14 cellular contexts compared by ENCODE assay signal in the genomic region with DNA sequence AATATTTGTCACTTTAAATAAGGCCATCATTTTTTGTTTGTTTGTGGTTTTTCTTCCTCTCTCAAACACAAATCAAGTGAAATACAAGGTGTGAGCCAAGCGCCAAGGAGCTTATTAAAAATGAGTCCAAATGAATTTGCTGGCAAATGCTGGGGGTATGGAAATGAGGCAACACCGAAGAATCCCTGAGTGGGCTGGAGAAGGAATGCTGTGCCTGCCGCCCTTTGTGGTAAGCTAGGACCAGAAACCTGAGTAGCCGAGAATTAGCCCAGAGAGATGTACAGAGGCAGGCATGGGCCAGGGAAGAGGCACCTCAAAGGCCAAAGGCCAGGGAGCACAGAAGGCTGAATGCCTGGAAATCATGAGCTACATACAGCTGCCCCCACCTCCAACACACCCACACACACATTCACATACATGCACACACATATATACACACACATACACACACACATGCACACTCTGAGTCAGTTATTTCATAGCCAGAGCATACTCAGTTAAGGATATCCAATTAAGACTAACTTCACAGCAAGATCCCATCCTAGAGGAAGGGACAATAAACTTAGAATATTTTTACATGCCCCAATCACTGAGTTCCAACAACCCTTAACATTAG.
DNase-seq lines count a peak whose midpoint lies in the region; ATAC-seq and TF ChIP-seq lines count a peak whose summit lies in the region.
"Had no signal": no experiment of that assay in that cellular context is flagged by ENCODE, and none has a peak within 500 bp of the region (broad histone marks: within the 10 kb centered on the region; RNA-seq: fewer than 3 reads in every experiment).

No MANE protein-coding gene starts in this region.

- no peaks in the 10 kb centered on the region for H3K36me3 ChIP-seq in smooth muscle cell (ENCODE audit: low read depth)
- H3K36me3 ChIP-seq: neutrophil had no signal

- no peak for ATAC-seq in foreskin keratinocyte
- ATAC-seq in activated naive CD8-positive, alpha-beta T cell treated with anti-CD3 and anti-CD28 coated beads, Interleukin-2, amount 50 U/mL, for 24 hours, result no peak
- ATAC-seq in HG03565 (IDR thresholded peaks at IDR 0.05; ENCODE audit: unreplicated experiment), result no peak

- DNase-seq in HFFc6 (peak; percentile 11), astrocyte of the hippocampus (ENCODE audit: low read depth, low spot score) (peak; percentile 89), foreskin keratinocyte (peak; percentile 34 to 37), smooth muscle cell (lab: John Stamatoyannopoulos, UW; ENCODE audit: unreplicated experiment) (no peak), T-helper 1 cell (no peak)
- DNase-seq in activated naive CD8-positive, alpha-beta T cell treated with anti-CD3 and anti-CD28 coated beads, Interleukin-2, amount 50 U/mL, for 24 hours, result no peak
- DNase-seq: activated gamma-delta T cell; Caco-2; central memory CD4-positive, alpha-beta T cell; H9; small intestine had no signal

- H2AFZ ChIP-seq in smooth muscle cell (ENCODE audit: low read depth), result no peak overlapping the region

- H3K9me3 ChIP-seq in smooth muscle cell (replicated peaks; ENCODE audit: low read depth), result no peaks in the 10 kb centered on the region
- H3K9me3 ChIP-seq: Caco-2, neutrophil had no signal

- H3K27ac Mint-ChIP-seq in HFFc6, result peak overlapping the region; percentile 61
- H3K27ac Mint-ChIP-seq in activated naive CD8-positive, alpha-beta T cell treated with anti-CD3 and anti-CD28 coated beads, Interleukin-2, amount 50 U/mL, for 24 hours, result no peak overlapping the region

- no peak overlapping the region for H3K4me3 ChIP-seq in smooth muscle cell

- H3K36me3 Mint-ChIP-seq in HFFc6 (ENCODE audit: low read depth), result no peaks in the 10 kb centered on the region
- no peaks in the 10 kb centered on the region for H3K36me3 Mint-ChIP-seq in activated naive CD8-positive, alpha-beta T cell treated with anti-CD3 and anti-CD28 coated beads, Interleukin-2, amount 50 U/mL, for 24 hours (ENCODE audit: low read depth)

- peak overlapping the region; percentile 68 for H3K4me2 ChIP-seq in smooth muscle cell

- peaks cover 37% of the 10 kb centered on the region for H3K4me1 Mint-ChIP-seq in HFFc6 (ENCODE audit: low read depth)
- peaks cover 9% of the 10 kb centered on the region for H3K4me1 Mint-ChIP-seq in activated naive CD8-positive, alpha-beta T cell treated with anti-CD3 and anti-CD28 coated beads, Interleukin-2, amount 50 U/mL, for 24 hours
- H3K4me1 Mint-ChIP-seq: H9 had no signal

- H3K27me3 ChIP-seq in foreskin keratinocyte (no peaks in the 10 kb centered on the region), smooth muscle cell (ENCODE audit: low read depth) (no peaks in the 10 kb centered on the region)
- H3K27me3 ChIP-seq: neutrophil had no signal

- no peaks in the 10 kb centered on the region for H3K79me2 ChIP-seq in smooth muscle cell (ENCODE audit: low read depth)

- WGBS in smooth muscle cell (ENCODE audit: low lambda C conversion rate), result 36% methylated on average over 4 of the region's 4 CpGs

- no peaks in the 10 kb centered on the region for H4K20me1 ChIP-seq in smooth muscle cell (ENCODE audit: low read depth)

- H3K9me3 Mint-ChIP-seq in HFFc6, result no peaks in the 10 kb centered on the region
- no peaks in the 10 kb centered on the region for H3K9me3 Mint-ChIP-seq in activated naive CD8-positive, alpha-beta T cell treated with anti-CD3 and anti-CD28 coated beads, Interleukin-2, amount 50 U/mL, for 24 hours
- H3K9me3 Mint-ChIP-seq: H9 had no signal

- H3K27ac ChIP-seq in foreskin keratinocyte (no peak overlapping the region), smooth muscle cell (ENCODE audit: low read depth) (peak overlapping the region; percentile 94)
- H3K27ac ChIP-seq: HL-60, neutrophil had no signal

- peak overlapping the region; percentile 51 for H3K4me3 Mint-ChIP-seq in HFFc6
- no peak overlapping the region for H3K4me3 Mint-ChIP-seq in activated naive CD8-positive, alpha-beta T cell treated with anti-CD3 and anti-CD28 coated beads, Interleukin-2, amount 50 U/mL, for 24 hours
- H3K4me3 Mint-ChIP-seq: H9 had no signal

- H3K27me3 Mint-ChIP-seq in HFFc6 (ENCODE audit: insufficient read depth), result peaks cover 3% of the 10 kb centered on the region
- H3K27me3 Mint-ChIP-seq in activated naive CD8-positive, alpha-beta T cell treated with anti-CD3 and anti-CD28 coated beads, Interleukin-2, amount 50 U/mL, for 24 hours, result peaks cover 11% of the 10 kb centered on the region

- no peaks in the 10 kb centered on the region for H3F3A ChIP-seq in smooth muscle cell (ENCODE audit: low read depth)

- H3K9ac ChIP-seq in smooth muscle cell (ENCODE audit: low read depth), result peak overlapping the region; percentile 58

- TF ChIP-seq CTCF in HFFc6 (IDR thresholded peaks at IDR 0.05) (no peak), foreskin keratinocyte (conservative IDR thresholded peaks at IDR 0.05) (no peak), smooth muscle cell (IDR thresholded peaks at IDR 0.05; ENCODE audit: borderline replicate concordance, insufficient read depth, poor library complexity, severe bottlenecking) (no peak)

- H3K4me1 ChIP-seq in foreskin keratinocyte (peaks cover 21% of the 10 kb centered on the region), smooth muscle cell (ENCODE audit: low read depth) (peaks cover 3% of the 10 kb centered on the region)

Comparison
In these comparisons a context has a peak if more than half of its experiments do, and no peak if none do; other contexts are left out.
1. DNase-seq: peak in HFFc6 (single experiment), astrocyte of the hippocampus (single experiment) and foreskin keratinocyte (2 of 2); none in smooth muscle cell (single experiment), T-helper 1 cell (0 of 5) and activated naive CD8-positive, alpha-beta T cell treated with anti-CD3 and anti-CD28 coated beads, Interleukin-2, amount 50 U/mL, for 24 hours (single experiment).